8 cellular contexts compared by ENCODE assay signal in the genomic region with DNA sequence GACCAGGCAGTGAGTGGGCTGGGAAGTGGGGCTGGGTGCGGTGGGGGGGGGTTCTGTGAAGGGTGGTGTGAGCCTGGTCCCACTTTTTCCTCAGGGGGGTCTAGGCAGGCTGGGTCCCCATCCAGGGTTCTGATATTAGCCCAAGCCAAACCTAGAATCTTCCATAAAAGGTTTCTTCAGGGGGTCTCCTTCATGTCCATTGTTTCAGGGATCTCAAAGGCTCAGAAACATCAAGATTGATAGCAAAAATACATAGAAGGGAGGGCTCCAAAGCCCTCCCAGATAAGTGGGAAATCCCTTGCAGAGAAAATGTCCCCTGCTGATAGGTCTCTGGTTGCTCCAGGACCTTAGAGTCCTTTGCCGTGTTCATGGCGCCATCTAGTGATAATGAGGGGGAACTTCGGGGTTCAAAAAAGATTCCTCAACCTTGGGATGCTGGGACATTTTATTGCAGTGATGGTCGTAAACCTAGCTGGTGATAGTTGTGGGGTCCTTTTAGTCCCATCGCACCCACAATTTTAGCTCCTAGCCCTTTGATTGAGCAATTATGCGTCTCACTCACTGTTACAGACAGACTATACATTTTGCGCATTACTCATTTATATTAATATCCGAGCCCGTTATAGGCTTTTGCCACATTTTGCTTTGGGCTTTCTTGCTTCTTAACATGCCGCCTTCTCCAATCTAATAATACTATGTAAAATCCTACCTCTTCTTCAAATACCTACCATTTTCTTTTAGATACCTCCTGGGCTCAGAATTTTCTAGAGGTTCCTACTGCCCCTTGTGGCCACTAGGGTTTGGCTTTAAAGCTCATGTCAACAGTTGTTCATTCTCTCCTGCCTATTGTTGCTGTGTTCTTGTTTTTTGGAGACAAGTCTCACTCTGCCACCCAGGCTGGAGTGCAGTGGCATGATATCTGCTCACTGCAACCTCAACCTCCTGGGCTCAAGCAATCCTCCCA. TPM values are rescaled to one million over a fixed set of nuclear protein-coding genes. Genes with fewer than 3 reads are reported as not detected.
A peak's percentile ranks its signal among the peaks of the same experiment; 100 is the strongest.
DNase-seq lines count a peak whose midpoint lies in the region; ATAC-seq, FAIRE-seq and TF ChIP-seq lines count a peak whose summit lies in the region.

No MANE protein-coding gene starts in this region.

- H3K27ac ChIP-seq in dorsolateral prefrontal cortex: no peak overlapping the region

- ATAC-seq in GM18520 (IDR thresholded peaks at IDR 0.05; ENCODE audit: unreplicated experiment): no peak

- FAIRE-seq in GM18507 (lab: Jason Lieb, UNC) (peak; percentile 77), TTC549 (lab: Jason Lieb, UNC) (peak; percentile 60)

- TF ChIP-seq CTCF in AG10803 (conservative IDR thresholded peaks at IDR 0.05; ENCODE audit: low read length) (peak; percentile 92), dorsolateral prefrontal cortex (IDR thresholded peaks at IDR 0.05 in 54 of 56, conservative IDR thresholded peaks at IDR 0.05 in 2 of 56; ENCODE audit: low read depth in 1 of 56, partially characterized antibody in 56 of 56) (peak; percentile 33 to 80 (median 66))

- peak; percentile 77 for DNase-seq in AG10803 (ENCODE audit: low read depth)
- DNase-seq in GM18507 (ENCODE audit: extremely low spot score, insufficient read length, low read depth): peak; percentile 62
- peak; percentile 60 for DNase-seq in NCI-H2107 treated with DMSO at 0.1 percent for 48 hours (lab: John Stamatoyannopoulos, UW; ENCODE audit: unreplicated experiment)
- peak in 2 of 10 donors; percentile 8 to 21 for DNase-seq in dorsolateral prefrontal cortex
- DNase-seq in lung microvascular endothelial cell (ENCODE audit: low read depth in 2 of 2): peak; percentile 80 to 90
- DNase-seq in superior temporal gyrus (ENCODE audit: extremely low spot score): peak; percentile 77

- intact Hi-C loops in dorsolateral prefrontal cortex (cut with DNase I): loop anchor here in 1 of 2 donors (5.0 kb wide), 3 partner anchors 150 to 360 kb away; no protein-coding TSS in a partner anchor

- H3K4me3 ChIP-seq in AG10803 (ENCODE audit: low read length) (no peak overlapping the region), dorsolateral prefrontal cortex (no peak overlapping the region)

- H3K27me3 ChIP-seq in dorsolateral prefrontal cortex: peaks cover 0 to 24% (median 2%) of the 10 kb centered on the region in 45 donors

RNA-seq across cellular contexts. Expression of gene IGF2BP1, which starts 35.1 kb away (rescaled TPM):
- total RNA-seq in dorsolateral prefrontal cortex: not detected
- 0.20 and 0.65 TPM in 2 replicates for total RNA-seq in lung microvascular endothelial cell
